28 cellular contexts compared by ENCODE assay signal in the genomic region with DNA sequence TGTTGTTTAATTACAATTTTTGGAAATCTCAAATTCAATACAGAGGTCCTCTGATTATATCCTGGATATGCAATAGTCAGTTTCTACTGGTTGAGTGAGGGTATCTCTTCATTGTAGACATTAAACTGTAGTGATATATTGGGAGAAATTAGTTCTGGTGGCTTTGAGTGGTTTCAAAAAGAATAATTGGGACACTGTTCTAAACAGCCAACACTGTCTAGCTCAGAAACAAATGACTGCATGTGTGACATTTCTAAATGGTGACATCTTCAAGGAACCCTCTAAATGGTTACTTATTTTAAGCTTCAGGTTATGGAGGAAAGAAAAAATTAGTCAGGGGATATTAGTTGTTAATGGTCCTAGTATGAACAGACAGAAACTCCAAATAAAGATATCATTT.
"Had no signal": no experiment of that assay in that cellular context is flagged by ENCODE, and none has a peak within 500 bp of the region (broad histone marks: within the 10 kb centered on the region; RNA-seq: fewer than 3 reads in every experiment).

No MANE protein-coding gene starts in this region.

- DNase-seq: dorsolateral prefrontal cortex; effector CD4-positive, alpha-beta T cell; endodermal cell; hypothalamus; immature natural killer cell; islet precursor cell; kidney glomerular epithelial cell; left ventricle myocardium superior; lower lobe of right lung; mesenchymal stem cell; midbrain; naive thymus-derived CD4-positive, alpha-beta T cell; nucleus accumbens; posterior cingulate gyrus; psoas muscle; right cardiac atrium; sigmoid colon; spleen; stimulated activated CD4-positive, alpha-beta T cell treated with anti-CD3 and anti-CD28 coated beads, Interleukin-4, amount 100 ng/mL, for 4 hours; stimulated activated naive CD8-positive, alpha-beta T cell treated with anti-CD3 and anti-CD28 coated beads, Interleukin-15, Interleukin-2, amounts not matched to agents 100 U/mL and 50 U/mL, for 24 hours; substantia nigra; testis; tibial artery had no signal

- H3K27ac ChIP-seq: epithelial cell of prostate, gastroesophageal sphincter, lower lobe of right lung, psoas muscle, sigmoid colon, skin epidermis, spleen, testis, tibial artery had no signal

- H3K4me1 ChIP-seq: testis had no signal

- H3K4me3 ChIP-seq: dorsolateral prefrontal cortex, gastroesophageal sphincter, lower lobe of right lung, psoas muscle, sigmoid colon, skin epidermis, spleen, testis, tibial artery had no signal

- H3K9me3 ChIP-seq: gastroesophageal sphincter, lower lobe of right lung, psoas muscle, sigmoid colon, spleen, testis, tibial artery had no signal

- ATAC-seq: esophagus mucosa; gastroesophageal sphincter; left ventricle myocardium superior; lower lobe of right lung; naive thymus-derived CD4-positive, alpha-beta T cell; psoas muscle; right cardiac atrium; stimulated activated memory B cell treated with anti-CD40 and anti-IgM and Interleukin-4, amounts not matched to agents 10 μg/mL and 1 μg/mL and 100 μg/mL, for 72 hours; stimulated activated naive CD8-positive, alpha-beta T cell treated with anti-CD3 and anti-CD28 coated beads, Interleukin-15, Interleukin-2, amounts not matched to agents 100 U/mL and 50 U/mL, for 24 hours had no signal

- H3K36me3 ChIP-seq: gastroesophageal sphincter, lower lobe of right lung, sigmoid colon, spleen, tibial artery had no signal
